8 cellular contexts compared by ENCODE assay signal in genomic region chr14:70086685-70087379, GRCh38.
DNase-seq lines count a peak whose midpoint lies in the region; ATAC-seq, FAIRE-seq and TF ChIP-seq lines count a peak whose summit lies in the region.

No MANE protein-coding gene starts in this region.

- H3K9me3 ChIP-seq in MG63 = no peaks in the 10 kb centered on the region

- H3K27me3 ChIP-seq in MG63 = no peaks in the 10 kb centered on the region; the same call in 1 of the 2 replicates

- H3K4me1 Mint-ChIP-seq in nephron progenitor cell = no peaks in the 10 kb centered on the region

- H3K27me3 Mint-ChIP-seq in nephron progenitor cell (ENCODE audit: low read depth, poor library complexity) = no peaks in the 10 kb centered on the region

- DNase-seq in AML-193 (lab: John Stamatoyannopoulos, UW) (peak; percentile 37 to 42), GM12891 (ENCODE audit: insufficient read length, low spot score) (no peak), NCI-H526 treated with DMSO at 0.1 percent for 48 hours (lab: John Stamatoyannopoulos, UW) (peak; percentile 28), dermis blood vessel endothelial cell (peak; percentile 66), nephron progenitor cell (peak; percentile 28), MG63 (no peak)
- no peak for DNase-seq in NK-92 treated with Interleukin-12 subunit alpha and Interleukin-12 subunit beta, amount 100 ng/mL, for 24 hours (lab: John Stamatoyannopoulos, UW)

- no peak overlapping the region for H3K4me3 Mint-ChIP-seq in nephron progenitor cell

- H3K27ac Mint-ChIP-seq in nephron progenitor cell = no peak overlapping the region

- H3K4me3 ChIP-seq in MG63 = no peak overlapping the region

- peak; percentile 70 for FAIRE-seq in GM12891 (lab: Jason Lieb, UNC)

- H3K36me3 ChIP-seq in MG63 = no peaks in the 10 kb centered on the region

- TF ChIP-seq POLR2A in GM12891 (IDR thresholded peaks at IDR 0.05; ENCODE audit: low read depth, low read length) = no peak

- H3K9me3 Mint-ChIP-seq in nephron progenitor cell = no peaks in the 10 kb centered on the region

- peak; percentile 52 for TF ChIP-seq CTCF in nephron progenitor cell (IDR thresholded peaks at IDR 0.05)

- H3K36me3 Mint-ChIP-seq in nephron progenitor cell (ENCODE audit: low read depth) = peaks cover under 1% of the 10 kb centered on the region

- no peak for ATAC-seq in HG03280 (IDR thresholded peaks at IDR 0.05; ENCODE audit: unreplicated experiment)

TF ChIP-seq in GM12891, 5 proteins besides CTCF, POLR2A, EP300 and RAD21:
- no peak for TF ChIP-seq TAF1 (IDR thresholded peaks at IDR 0.05; ENCODE audit: low read depth, low read length)
- TF ChIP-seq POLR2AphosphoS5 (IDR thresholded peaks at IDR 0.05; ENCODE audit: low read depth, low read length) = no peak
- no peak for TF ChIP-seq PAX5 (IDR thresholded peaks at IDR 0.05; ENCODE audit: insufficient read depth, low read length, severe bottlenecking)
- TF ChIP-seq SPI1 (IDR thresholded peaks at IDR 0.05; ENCODE audit: low read depth, low read length) = no peak
- no peak for TF ChIP-seq POU2F2 (IDR thresholded peaks at IDR 0.05; ENCODE audit: low read depth, low read length)

Comparison
In these comparisons a context has a peak if more than half of its experiments do, and no peak if none do; other contexts are left out.
1. DNase-seq: peak in AML-193 (2 of 2), NCI-H526 treated with DMSO at 0.1 percent for 48 hours (single experiment), dermis blood vessel endothelial cell (single experiment) and nephron progenitor cell (single experiment); none in GM12891 (single experiment), NK-92 treated with Interleukin-12 subunit alpha and Interleukin-12 subunit beta, amount 100 ng/mL, for 24 hours (single experiment) and MG63 (single experiment).